In genomic region chr7:74269757-74270277, GRCh38 we compare ENCODE assay signal across 1 cellular context.
TF ChIP-seq lines count a peak whose summit lies in the region.

No MANE protein-coding gene starts in this region.

TF ChIP-seq in K562, 482 proteins besides CTCF, POLR2A, EP300 and RAD21 (continued from another document and continues in another):
- TF ChIP-seq CHD7 (IDR thresholded peaks at IDR 0.05; ENCODE audit: low read depth, low read length) (no peak), E2F5 (CRISPR knock-in tag; IDR thresholded peaks at IDR 0.05) (no peak), ZNF398 (CRISPR knock-in tag; IDR thresholded peaks at IDR 0.05) (no peak), TCF3 (CRISPR knock-in tag; IDR thresholded peaks at IDR 0.05) (no peak), MCM2 (IDR thresholded peaks at IDR 0.05; ENCODE audit: low read depth) (no peak), CEBPG (CRISPR knock-in tag; IDR thresholded peaks at IDR 0.05) (no peak), CEBPG (tag; conservative IDR thresholded peaks at IDR 0.05 in 1 of 2, IDR thresholded peaks at IDR 0.05 in 1 of 2) (0 out of 4 replicates have a peak, but pooled peaks of 1 of the 2 experiments have one; percentile 16), TCF15 (CRISPR knock-in tag; IDR thresholded peaks at IDR 0.05) (no peak), ZNF316 (IDR thresholded peaks at IDR 0.05) (no peak), ZNF644 (tag; IDR thresholded peaks at IDR 0.05; ENCODE audit: low read depth) (no peak), ARID3A (IDR thresholded peaks at IDR 0.05; ENCODE audit: borderline replicate concordance, low read depth, low read length) (peak; percentile 45; the same call in 1 of the 2 replicates), SP2 (IDR thresholded peaks at IDR 0.05; ENCODE audit: extremely low read depth, low read depth, low read length, poor library complexity, severe bottlenecking) (no peak), PBX2 (CRISPR knock-in tag; IDR thresholded peaks at IDR 0.05; ENCODE audit: low read depth) (no peak), PBX2 (tag; conservative IDR thresholded peaks at IDR 0.05; ENCODE audit: low read depth) (no peak), MTA1 (IDR thresholded peaks at IDR 0.05; ENCODE audit: borderline replicate concordance) (0 out of 2 replicates have a peak, but pooled peaks have one; percentile 14), SPI1 (IDR thresholded peaks at IDR 0.05; ENCODE audit: borderline replicate concordance, low read depth, low read length) (no peak), U2AF2 (optimal IDR thresholded peaks at IDR 0.05; ENCODE audit: low read depth, low read length) (no peak), PTBP1 (IDR thresholded peaks at IDR 0.05; ENCODE audit: low read depth, low read length) (no peak), FIP1L1 (IDR thresholded peaks at IDR 0.05; ENCODE audit: low read depth, low read length, poor library complexity, severe bottlenecking) (no peak), ZBTB11 (CRISPR knock-in tag; IDR thresholded peaks at IDR 0.05) (no peak), RB1 (IDR thresholded peaks at IDR 0.05; ENCODE audit: low read depth) (no peak), SMARCC2 (IDR thresholded peaks at IDR 0.05; ENCODE audit: low read depth) (no peak)
